Comparison of ENCODE assay signal across 9 cellular contexts in the genomic region with DNA sequence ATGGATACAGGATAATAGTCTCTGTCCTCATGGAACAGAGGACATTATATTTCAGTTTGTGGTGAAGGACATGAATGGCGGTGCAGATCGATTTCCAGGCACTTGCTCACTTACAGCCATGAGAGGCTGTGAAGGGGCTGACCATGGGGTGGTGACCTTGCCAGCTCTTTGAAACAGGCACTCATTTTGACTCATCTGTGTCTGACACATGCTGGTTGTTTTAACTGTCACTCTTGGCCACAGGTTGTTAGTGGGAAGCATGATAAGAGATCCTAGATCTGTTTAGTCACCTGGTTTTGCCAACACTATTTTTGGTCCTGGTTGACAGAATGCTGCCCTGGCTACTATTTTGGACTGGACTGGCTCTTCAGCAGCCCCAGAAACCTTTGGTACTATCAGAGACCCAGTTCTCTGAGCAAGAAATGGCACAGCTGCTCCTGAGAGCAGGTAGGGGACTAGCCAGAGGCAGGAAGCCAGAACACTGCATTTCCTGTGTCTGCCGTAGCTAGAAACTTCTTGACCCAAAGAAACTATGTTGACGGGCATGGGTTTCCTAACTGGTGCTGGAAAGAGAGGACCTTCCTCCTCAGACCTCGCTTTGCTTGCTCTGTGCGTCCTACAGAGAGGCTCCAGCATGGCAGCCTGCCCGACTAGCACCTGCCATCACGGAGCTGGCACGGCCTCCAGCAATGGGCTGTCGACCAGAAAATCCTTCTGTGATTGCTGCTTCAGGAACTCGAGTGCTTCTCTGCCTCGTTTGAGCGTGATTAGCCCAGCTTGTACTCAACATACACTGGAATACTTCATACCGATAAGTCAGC. TPM values are rescaled to one million over a fixed set of nuclear protein-coding genes. Genes with fewer than 3 reads are reported as not detected.
A peak's percentile ranks its signal among the peaks of the same experiment; 100 is the strongest.
DNase-seq lines count a peak whose midpoint lies in the region; ATAC-seq and TF ChIP-seq lines count a peak whose summit lies in the region.
"Had no signal": no experiment of that assay in that cellular context is flagged by ENCODE, and none has a peak within 500 bp of the region (broad histone marks: within the 10 kb centered on the region; RNA-seq: fewer than 3 reads in every experiment).

No MANE protein-coding gene starts in this region.

- H3K27ac ChIP-seq in stomach smooth muscle (ENCODE audit: low read length) (peak overlapping the region; percentile 49), brain microvascular endothelial cell (no peak overlapping the region)

- no peaks in the 10 kb centered on the region for H3K27me3 ChIP-seq in stomach smooth muscle (ENCODE audit: control insufficient read depth in 1 of 2, insufficient read depth in 2 of 2, low read length in 2 of 2)
- H3K27me3 ChIP-seq in brain microvascular endothelial cell (replicated peaks), result no peaks in the 10 kb centered on the region

- H3K9me3 ChIP-seq in stomach smooth muscle (ENCODE audit: control insufficient read depth in 2 of 2, low read length in 2 of 2), result no peaks in the 10 kb centered on the region

- H3K36me3 ChIP-seq in stomach smooth muscle (ENCODE audit: control insufficient read depth in 2 of 2, insufficient read depth in 2 of 2, low read length in 2 of 2), result peaks cover 0 to 4% of the 10 kb centered on the region in 2 donors
- H3K36me3 ChIP-seq in brain microvascular endothelial cell (replicated peaks), result peaks cover 3% of the 10 kb centered on the region

- no peak for TF ChIP-seq CTCF in brain microvascular endothelial cell (IDR thresholded peaks at IDR 0.05; ENCODE audit: low read depth, low read length, missing control alignments)

- H3K9me3 Mint-ChIP-seq in activated CD4-positive, alpha-beta T cell treated with anti-CD3 and anti-CD28 coated beads, Interleukin-2, amount 10 ng/mL, durations not matched to agents 24 days and 14 days, result peaks cover 3% of the 10 kb centered on the region

- H3K9ac ChIP-seq in stomach smooth muscle (ENCODE audit: low read length in 2 of 2), result peak overlapping the region in 1 of 2 donors; percentile 13

- H3K4me1 ChIP-seq in stomach smooth muscle (ENCODE audit: control insufficient read depth, insufficient read depth, low read length), result peaks cover 27% of the 10 kb centered on the region

- H3K4me3 Mint-ChIP-seq in activated CD4-positive, alpha-beta T cell treated with anti-CD3 and anti-CD28 coated beads, Interleukin-2, amount 10 ng/mL, durations not matched to agents 24 days and 14 days, result peak overlapping the region; percentile 62

- ATAC-seq in Right ventricle myocardium inferior, result peak; percentile 45

- intact Hi-C loops in activated CD4-positive, alpha-beta T cell treated with anti-CD3 and anti-CD28 coated beads, Interleukin-2, amount 10 ng/mL, durations not matched to agents 24 days and 14 days (cut with micrococcal nuclease), result no loop called here
- intact Hi-C loops in Right ventricle myocardium inferior (cut with DNase I), result no loop called here

- H3K36me3 Mint-ChIP-seq in activated CD4-positive, alpha-beta T cell treated with anti-CD3 and anti-CD28 coated beads, Interleukin-2, amount 10 ng/mL, durations not matched to agents 24 days and 14 days (ENCODE audit: low read depth), result peaks cover 41% of the 10 kb centered on the region

- peak; percentile 74 for DNase-seq in activated CD4-positive, alpha-beta T cell treated with anti-CD3 and anti-CD28 coated beads, Interleukin-2, amount 10 ng/mL, durations not matched to agents 24 days and 14 days
- DNase-seq in activated CD4-positive, alpha-beta T cell treated with anti-CD3 and anti-CD28 coated beads, Interleukin-2, amount 50 U/mL, for 4 hours, result no peak
- DNase-seq in SHP77 (lab: John Stamatoyannopoulos, UW) (peak; percentile 64 to 68), Right ventricle myocardium inferior (ENCODE audit: missing footprints) (peak; percentile 81), brain microvascular endothelial cell (no peak), globus pallidus (ENCODE audit: low spot score) (no peak), dedifferentiated amniotic fluid mesenchymal stem cell (ENCODE audit: extremely low spot score) (no peak)
- DNase-seq: stimulated activated naive CD4-positive, alpha-beta T cell treated with Interleukin-2 at 50 U/mL for 16 hours had no signal

- H3K4me1 Mint-ChIP-seq in activated CD4-positive, alpha-beta T cell treated with anti-CD3 and anti-CD28 coated beads, Interleukin-2, amount 10 ng/mL, durations not matched to agents 24 days and 14 days, result peaks cover 72% of the 10 kb centered on the region

- peak overlapping the region; percentile 48 for H3K27ac Mint-ChIP-seq in activated CD4-positive, alpha-beta T cell treated with anti-CD3 and anti-CD28 coated beads, Interleukin-2, amount 10 ng/mL, durations not matched to agents 24 days and 14 days

- H3K4me3 ChIP-seq in stomach smooth muscle (ENCODE audit: low read length in 2 of 2), result peak overlapping the region; percentile 2 to 49
- no peak overlapping the region for H3K4me3 ChIP-seq in brain microvascular endothelial cell (ENCODE audit: low read depth, low read length)

- H3K27me3 Mint-ChIP-seq in activated CD4-positive, alpha-beta T cell treated with anti-CD3 and anti-CD28 coated beads, Interleukin-2, amount 10 ng/mL, durations not matched to agents 24 days and 14 days, result no peaks in the 10 kb centered on the region

- in situ Hi-C loops in brain microvascular endothelial cell (cut with HindIII; ENCODE audit: low pct_ligation_motif_present, low sequenced_read_pairs), result no loop called here

RNA-seq across cellular contexts. Expression of a gene that starts 6.3 kb away (rescaled TPM):
- 10.7 and 11.7 TPM in 2 replicates for total RNA-seq in activated CD4-positive, alpha-beta T cell treated with anti-CD3 and anti-CD28 coated beads, Interleukin-2, amount 10 ng/mL, durations not matched to agents 24 days and 14 days
- total RNA-seq in Right ventricle myocardium inferior, result 13.7 TPM

Comparison
In these comparisons a context has a peak if more than half of its experiments do, and no peak if none do; other contexts are left out.
1. DNase-seq: peak in activated CD4-positive, alpha-beta T cell treated with anti-CD3 and anti-CD28 coated beads, Interleukin-2, amount 10 ng/mL, durations not matched to agents 24 days and 14 days (single experiment), SHP77 (2 of 2) and Right ventricle myocardium inferior (single experiment); none in activated CD4-positive, alpha-beta T cell treated with anti-CD3 and anti-CD28 coated beads, Interleukin-2, amount 50 U/mL, for 4 hours (0 of 2), brain microvascular endothelial cell (single experiment), globus pallidus (single experiment) and dedifferentiated amniotic fluid mesenchymal stem cell (single experiment).